Comparison of ENCODE assay signal across 20 cellular contexts in the genomic region with DNA sequence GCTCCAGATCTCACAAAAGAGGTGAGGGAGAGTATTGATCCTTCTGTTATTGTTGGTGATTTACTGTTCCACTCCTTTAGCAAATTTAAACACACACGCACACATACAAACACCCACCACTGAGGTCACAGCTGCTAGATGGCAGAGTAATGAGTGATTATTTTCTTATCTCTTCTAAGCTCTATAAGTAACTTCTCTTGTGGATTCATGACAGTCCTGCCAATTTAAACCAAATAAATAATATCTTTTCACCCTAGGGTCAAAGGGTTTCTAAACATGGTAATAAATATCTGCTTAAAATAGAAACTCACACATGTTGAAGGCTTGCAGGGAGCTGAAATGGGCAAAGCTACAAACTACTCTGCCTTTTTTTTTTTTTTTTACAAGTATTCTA.
DNase-seq lines count a peak whose midpoint lies in the region; ATAC-seq and TF ChIP-seq lines count a peak whose summit lies in the region.
"Had no signal": no experiment of that assay in that cellular context is flagged by ENCODE, and none has a peak within 500 bp of the region (broad histone marks: within the 10 kb centered on the region; RNA-seq: fewer than 3 reads in every experiment).

No MANE protein-coding gene starts in this region.

- H3K4me1 ChIP-seq in osteoblast (ENCODE audit: insufficient read depth, low read length), result no peaks in the 10 kb centered on the region
- no peaks in the 10 kb centered on the region for H3K4me1 ChIP-seq in body of pancreas
- H3K4me1 ChIP-seq: tibial nerve had no signal

- in situ Hi-C loops in G401 (cut with HindIII; ENCODE audit: low sequenced_read_pairs), result no loop called here

- H3K27ac ChIP-seq in osteoblast (ENCODE audit: low read depth, low read length), result no peak overlapping the region
- no peak overlapping the region for H3K27ac ChIP-seq in coronary artery
- H3K27ac ChIP-seq in body of pancreas, result no peak overlapping the region
- H3K27ac ChIP-seq: tibial nerve had no signal

- no peak for ATAC-seq in body of pancreas
- ATAC-seq: CD8-positive, alpha-beta T cell; left colon; stimulated activated naive CD8-positive, alpha-beta T cell treated with anti-CD3 and anti-CD28 coated beads, Interleukin-15, amount 100 ng/mL, for 72 hours had no signal

- 17 to 21% methylated on average over 1 of the region's 1 CpG for WGBS in body of pancreas, 2 donors

- H3K9me3 ChIP-seq in osteoblast (ENCODE audit: low read depth, low read length) (no peaks in the 10 kb centered on the region), body of pancreas (no peaks in the 10 kb centered on the region)

- no peaks in the 10 kb centered on the region for H4K20me1 ChIP-seq in osteoblast (ENCODE audit: insufficient read depth, low read length)

- no peak for TF ChIP-seq CTCF in fibroblast of mammary gland (conservative IDR thresholded peaks at IDR 0.05; ENCODE audit: control insufficient read depth, insufficient read depth, low read depth, low read length)
- no peak for TF ChIP-seq CTCF in osteoblast (IDR thresholded peaks at IDR 0.05; ENCODE audit: extremely low read depth, low read depth, low read length)
- no peak for TF ChIP-seq CTCF in coronary artery (IDR thresholded peaks at IDR 0.05)
- no peak for TF ChIP-seq CTCF in body of pancreas (IDR thresholded peaks at IDR 0.05)

- H3K27me3 ChIP-seq in osteoblast (ENCODE audit: insufficient read depth, low read length), result no peaks in the 10 kb centered on the region
- no peaks in the 10 kb centered on the region for H3K27me3 ChIP-seq in body of pancreas
- H3K27me3 ChIP-seq: tibial nerve had no signal

- peak overlapping the region; percentile 39 for H2AFZ ChIP-seq in osteoblast (ENCODE audit: low read length)

- no peak overlapping the region for H3K4me2 ChIP-seq in osteoblast (ENCODE audit: insufficient read depth, low read length)

- intact Hi-C loops in body of pancreas (cut with DNase I), result no loop called here

- no peak for TF ChIP-seq POLR2A in body of pancreas (IDR thresholded peaks at IDR 0.05)

- H3K36me3 ChIP-seq in osteoblast (ENCODE audit: insufficient read depth, low read length) (no peaks in the 10 kb centered on the region), body of pancreas (replicated peaks in 1 of 2; ENCODE audit: insufficient read depth in 1 of 2, low read depth in 2 of 2) (no peaks in the 10 kb centered on the region)
- H3K36me3 ChIP-seq: tibial nerve had no signal

- H3K4me3 ChIP-seq in fibroblast of mammary gland (ENCODE audit: control insufficient read depth, low read depth, low read length) (no peak overlapping the region), osteoblast (ENCODE audit: insufficient read depth, low read length) (no peak overlapping the region), coronary artery (no peak overlapping the region), body of pancreas (no peak overlapping the region)
- H3K4me3 ChIP-seq: tibial nerve had no signal

- no peaks in the 10 kb centered on the region for H3K79me2 ChIP-seq in osteoblast (ENCODE audit: insufficient read depth, low read length)

- DNase-seq in G401 (ENCODE audit: low spot score) (peak; percentile 8), NCI-H748 treated with DMSO at 0.1 percent for 48 hours (lab: John Stamatoyannopoulos, UW) (peak; percentile 16), fibroblast of mammary gland (ENCODE audit: low read depth) (peak; percentile 12), osteoblast (ENCODE audit: insufficient read length, low spot score, missing footprints) (no peak), T-helper 1 cell (no peak), coronary artery (ENCODE audit: low spot score) (no peak), body of pancreas (no peak), NOMO-1 (lab: John Stamatoyannopoulos, UW; ENCODE audit: unreplicated experiment in 2 of 2) (no peak)
- DNase-seq: activated CD4-positive, alpha-beta memory T cell treated with anti-CD3 and anti-CD28 coated beads, Interleukin-2, amount 10 ng/mL, durations not matched to agents 7 days and 5 days; activated CD4-positive, CD25-positive, alpha-beta regulatory T cell; activated naive CD4-positive, alpha-beta T cell; amygdala; CD8-positive, alpha-beta T cell; DMS53; H9; left colon; NCI-H1694 treated with DMSO at 0.1 percent for 48 hours; stimulated activated CD4-positive, alpha-beta T cell treated with anti-CD3 and anti-CD28 coated beads, Interleukin-4, amount 100 ng/mL, for 4 hours; stimulated activated naive CD8-positive, alpha-beta T cell treated with anti-CD3 and anti-CD28 coated beads, Interleukin-15, amount 100 ng/mL, for 72 hours had no signal

Comparison
In these comparisons a context has a peak if more than half of its experiments do, and no peak if none do; other contexts are left out.
1. DNase-seq: peak in G401 (single experiment), NCI-H748 treated with DMSO at 0.1 percent for 48 hours (single experiment) and fibroblast of mammary gland (single experiment); none in osteoblast (single experiment), T-helper 1 cell (0 of 5), coronary artery (single experiment), body of pancreas (0 of 4) and NOMO-1 (0 of 2).